ENCODE assay signal across 1 cellular context in the genomic region with DNA sequence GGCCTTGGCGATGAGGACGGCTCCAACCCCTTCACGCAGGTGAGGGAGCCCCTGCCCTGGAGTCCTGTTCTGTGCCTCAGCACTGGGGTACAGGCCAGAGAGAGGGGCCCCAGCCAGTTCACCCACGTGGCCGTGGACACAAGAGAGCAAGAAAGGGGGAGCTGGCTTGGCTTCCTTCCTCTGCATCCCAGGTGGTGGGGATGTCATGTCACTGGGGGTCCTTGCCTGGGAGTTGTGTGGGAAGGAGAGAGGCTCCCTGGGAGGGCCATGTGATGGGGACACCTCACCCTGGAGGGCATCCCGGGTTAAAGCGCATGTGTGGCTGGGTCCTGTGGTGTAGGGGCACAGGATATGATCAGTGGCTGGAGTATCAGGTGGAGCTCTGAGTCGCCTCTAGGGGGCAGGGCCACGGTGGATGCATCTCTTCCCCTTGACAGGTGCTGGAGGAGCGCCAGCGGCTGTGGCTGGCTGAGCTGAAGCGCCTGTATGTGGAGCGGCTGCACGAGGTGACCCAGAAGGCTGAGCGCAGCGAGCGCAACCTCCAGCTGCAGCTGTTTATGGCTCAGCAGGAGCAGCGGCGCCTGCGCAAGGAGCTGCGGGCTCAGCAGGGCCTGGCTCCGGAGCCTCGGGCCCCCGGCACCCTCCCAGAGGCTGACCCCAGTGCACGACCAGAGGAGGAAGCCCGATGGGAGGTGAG.
TF ChIP-seq lines count a peak whose summit lies in the region.

No MANE protein-coding gene starts in this region.

TF ChIP-seq in HepG2, 621 proteins besides CTCF, POLR2A, EP300 and RAD21 (continued from another document and continues in another):
- TF ChIP-seq, protein P1, sequence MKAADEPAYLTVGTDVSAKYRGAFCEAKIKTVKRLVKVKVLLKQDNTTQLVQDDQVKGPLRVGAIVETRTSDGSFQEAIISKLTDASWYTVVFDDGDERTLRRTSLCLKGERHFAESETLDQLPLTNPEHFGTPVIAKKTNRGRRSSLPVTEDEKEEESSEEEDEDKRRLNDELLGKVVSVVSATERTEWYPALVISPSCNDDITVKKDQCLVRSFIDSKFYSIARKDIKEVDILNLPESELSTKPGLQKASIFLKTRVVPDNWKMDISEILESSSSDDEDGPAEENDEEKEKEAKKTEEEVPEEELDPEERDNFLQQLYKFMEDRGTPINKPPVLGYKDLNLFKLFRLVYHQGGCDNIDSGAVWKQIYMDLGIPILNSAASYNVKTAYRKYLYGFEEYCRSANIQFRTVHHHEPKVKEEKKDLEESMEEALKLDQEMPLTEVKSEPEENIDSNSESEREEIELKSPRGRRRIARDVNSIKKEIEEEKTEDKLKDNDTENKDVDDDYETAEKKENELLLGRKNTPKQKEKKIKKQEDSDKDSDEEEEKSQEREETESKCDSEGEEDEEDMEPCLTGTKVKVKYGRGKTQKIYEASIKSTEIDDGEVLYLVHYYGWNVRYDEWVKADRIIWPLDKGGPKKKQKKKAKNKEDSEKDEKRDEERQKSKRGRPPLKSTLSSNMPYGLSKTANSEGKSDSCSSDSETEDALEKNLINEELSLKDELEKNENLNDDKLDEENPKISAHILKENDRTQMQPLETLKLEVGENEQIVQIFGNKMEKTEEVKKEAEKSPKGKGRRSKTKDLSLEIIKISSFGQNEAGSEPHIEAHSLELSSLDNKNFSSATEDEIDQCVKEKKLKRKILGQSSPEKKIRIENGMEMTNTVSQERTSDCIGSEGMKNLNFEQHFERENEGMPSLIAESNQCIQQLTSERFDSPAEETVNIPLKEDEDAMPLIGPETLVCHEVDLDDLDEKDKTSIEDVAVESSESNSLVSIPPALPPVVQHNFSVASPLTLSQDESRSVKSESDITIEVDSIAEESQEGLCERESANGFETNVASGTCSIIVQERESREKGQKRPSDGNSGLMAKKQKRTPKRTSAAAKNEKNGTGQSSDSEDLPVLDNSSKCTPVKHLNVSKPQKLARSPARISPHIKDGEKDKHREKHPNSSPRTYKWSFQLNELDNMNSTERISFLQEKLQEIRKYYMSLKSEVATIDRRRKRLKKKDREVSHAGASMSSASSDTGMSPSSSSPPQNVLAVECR (CRISPR knock-in tag; IDR thresholded peaks at IDR 0.05; ENCODE audit: borderline replicate concordance) = peak; percentile 66; the same call in 1 of the 2 replicates
- TF ChIP-seq ZNF451 (CRISPR knock-in tag; IDR thresholded peaks at IDR 0.05) (no peak), TP53 (CRISPR knock-in tag; conservative IDR thresholded peaks at IDR 0.05) (no peak), KDM5B (CRISPR knock-in tag; IDR thresholded peaks at IDR 0.05; ENCODE audit: borderline replicate concordance) (peak; percentile 72; the same call in 1 of the 2 replicates), HNRNPLL (IDR thresholded peaks at IDR 0.05; ENCODE audit: low read depth, low read length, poor library complexity, severe bottlenecking) (peak; percentile 93), SOX5 (CRISPR knock-in tag; IDR thresholded peaks at IDR 0.05; ENCODE audit: borderline replicate concordance) (peak; percentile 14; the same call in 1 of the 2 replicates), TBX3 (IDR thresholded peaks at IDR 0.05; ENCODE audit: borderline replicate concordance) (no peak), CC2D1A (CRISPR knock-in tag; IDR thresholded peaks at IDR 0.05) (no peak), ZNF441 (CRISPR knock-in tag; IDR thresholded peaks at IDR 0.05; ENCODE audit: borderline replicate concordance) (no peak; the same call in 1 of the 2 replicates), ZNF607 (CRISPR knock-in tag; IDR thresholded peaks at IDR 0.05; ENCODE audit: borderline replicate concordance) (0 out of 2 replicates have a peak, but pooled peaks have one; percentile 52), IKZF4 (CRISPR knock-in tag; IDR thresholded peaks at IDR 0.05; ENCODE audit: borderline replicate concordance, low read depth, not compliant biosample characterization) (peak; percentile 81), ISL2 (CRISPR knock-in tag; IDR thresholded peaks at IDR 0.05) (no peak), ZNF670 (CRISPR knock-in tag; IDR thresholded peaks at IDR 0.05; ENCODE audit: borderline replicate concordance) (no peak), TMF1 (CRISPR knock-in tag; IDR thresholded peaks at IDR 0.05; ENCODE audit: low read depth) (no peak), ZFAT (CRISPR knock-in tag; conservative IDR thresholded peaks at IDR 0.05) (no peak), ZNF850 (CRISPR knock-in tag; conservative IDR thresholded peaks at IDR 0.05) (no peak), ZNF768 (CRISPR knock-in tag; IDR thresholded peaks at IDR 0.05) (peak; percentile 60; the same call in 1 of the 2 replicates), SUZ12 (IDR thresholded peaks at IDR 0.05; ENCODE audit: low read depth, low read length) (no peak), BCL6 (CRISPR knock-in tag; IDR thresholded peaks at IDR 0.05) (no peak), ZHX1 (CRISPR knock-in tag; IDR thresholded peaks at IDR 0.05; ENCODE audit: low read depth) (no peak), NR2F2 (IDR thresholded peaks at IDR 0.05; ENCODE audit: borderline replicate concordance, low read depth) (no peak), ZNF44 (CRISPR knock-in tag; IDR thresholded peaks at IDR 0.05) (no peak), MNT (IDR thresholded peaks at IDR 0.05) (no peak), REXO4 (CRISPR knock-in tag; IDR thresholded peaks at IDR 0.05; ENCODE audit: borderline replicate concordance) (no peak), STAG1 (CRISPR knock-in tag; IDR thresholded peaks at IDR 0.05) (peak; percentile 45), SRSF9 (IDR thresholded peaks at IDR 0.05; ENCODE audit: borderline replicate concordance, insufficient read depth, low read depth, low read length, poor library complexity, severe bottlenecking) (no peak), ZNF572 (CRISPR knock-in tag; IDR thresholded peaks at IDR 0.05) (no peak)
- TF ChIP-seq, protein P2, sequence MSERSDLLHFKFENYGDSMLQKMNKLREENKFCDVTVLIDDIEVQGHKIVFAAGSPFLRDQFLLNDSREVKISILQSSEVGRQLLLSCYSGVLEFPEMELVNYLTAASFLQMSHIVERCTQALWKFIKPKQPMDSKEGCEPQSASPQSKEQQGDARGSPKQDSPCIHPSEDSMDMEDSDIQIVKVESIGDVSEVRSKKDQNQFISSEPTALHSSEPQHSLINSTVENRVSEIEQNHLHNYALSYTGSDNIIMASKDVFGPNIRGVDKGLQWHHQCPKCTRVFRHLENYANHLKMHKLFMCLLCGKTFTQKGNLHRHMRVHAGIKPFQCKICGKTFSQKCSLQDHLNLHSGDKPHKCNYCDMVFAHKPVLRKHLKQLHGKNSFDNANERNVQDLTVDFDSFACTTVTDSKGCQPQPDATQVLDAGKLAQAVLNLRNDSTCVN (CRISPR knock-in tag; IDR thresholded peaks at IDR 0.05; ENCODE audit: borderline replicate concordance) = peak; percentile 42; the same call in 1 of the 2 replicates
- TF ChIP-seq, protein P3, sequence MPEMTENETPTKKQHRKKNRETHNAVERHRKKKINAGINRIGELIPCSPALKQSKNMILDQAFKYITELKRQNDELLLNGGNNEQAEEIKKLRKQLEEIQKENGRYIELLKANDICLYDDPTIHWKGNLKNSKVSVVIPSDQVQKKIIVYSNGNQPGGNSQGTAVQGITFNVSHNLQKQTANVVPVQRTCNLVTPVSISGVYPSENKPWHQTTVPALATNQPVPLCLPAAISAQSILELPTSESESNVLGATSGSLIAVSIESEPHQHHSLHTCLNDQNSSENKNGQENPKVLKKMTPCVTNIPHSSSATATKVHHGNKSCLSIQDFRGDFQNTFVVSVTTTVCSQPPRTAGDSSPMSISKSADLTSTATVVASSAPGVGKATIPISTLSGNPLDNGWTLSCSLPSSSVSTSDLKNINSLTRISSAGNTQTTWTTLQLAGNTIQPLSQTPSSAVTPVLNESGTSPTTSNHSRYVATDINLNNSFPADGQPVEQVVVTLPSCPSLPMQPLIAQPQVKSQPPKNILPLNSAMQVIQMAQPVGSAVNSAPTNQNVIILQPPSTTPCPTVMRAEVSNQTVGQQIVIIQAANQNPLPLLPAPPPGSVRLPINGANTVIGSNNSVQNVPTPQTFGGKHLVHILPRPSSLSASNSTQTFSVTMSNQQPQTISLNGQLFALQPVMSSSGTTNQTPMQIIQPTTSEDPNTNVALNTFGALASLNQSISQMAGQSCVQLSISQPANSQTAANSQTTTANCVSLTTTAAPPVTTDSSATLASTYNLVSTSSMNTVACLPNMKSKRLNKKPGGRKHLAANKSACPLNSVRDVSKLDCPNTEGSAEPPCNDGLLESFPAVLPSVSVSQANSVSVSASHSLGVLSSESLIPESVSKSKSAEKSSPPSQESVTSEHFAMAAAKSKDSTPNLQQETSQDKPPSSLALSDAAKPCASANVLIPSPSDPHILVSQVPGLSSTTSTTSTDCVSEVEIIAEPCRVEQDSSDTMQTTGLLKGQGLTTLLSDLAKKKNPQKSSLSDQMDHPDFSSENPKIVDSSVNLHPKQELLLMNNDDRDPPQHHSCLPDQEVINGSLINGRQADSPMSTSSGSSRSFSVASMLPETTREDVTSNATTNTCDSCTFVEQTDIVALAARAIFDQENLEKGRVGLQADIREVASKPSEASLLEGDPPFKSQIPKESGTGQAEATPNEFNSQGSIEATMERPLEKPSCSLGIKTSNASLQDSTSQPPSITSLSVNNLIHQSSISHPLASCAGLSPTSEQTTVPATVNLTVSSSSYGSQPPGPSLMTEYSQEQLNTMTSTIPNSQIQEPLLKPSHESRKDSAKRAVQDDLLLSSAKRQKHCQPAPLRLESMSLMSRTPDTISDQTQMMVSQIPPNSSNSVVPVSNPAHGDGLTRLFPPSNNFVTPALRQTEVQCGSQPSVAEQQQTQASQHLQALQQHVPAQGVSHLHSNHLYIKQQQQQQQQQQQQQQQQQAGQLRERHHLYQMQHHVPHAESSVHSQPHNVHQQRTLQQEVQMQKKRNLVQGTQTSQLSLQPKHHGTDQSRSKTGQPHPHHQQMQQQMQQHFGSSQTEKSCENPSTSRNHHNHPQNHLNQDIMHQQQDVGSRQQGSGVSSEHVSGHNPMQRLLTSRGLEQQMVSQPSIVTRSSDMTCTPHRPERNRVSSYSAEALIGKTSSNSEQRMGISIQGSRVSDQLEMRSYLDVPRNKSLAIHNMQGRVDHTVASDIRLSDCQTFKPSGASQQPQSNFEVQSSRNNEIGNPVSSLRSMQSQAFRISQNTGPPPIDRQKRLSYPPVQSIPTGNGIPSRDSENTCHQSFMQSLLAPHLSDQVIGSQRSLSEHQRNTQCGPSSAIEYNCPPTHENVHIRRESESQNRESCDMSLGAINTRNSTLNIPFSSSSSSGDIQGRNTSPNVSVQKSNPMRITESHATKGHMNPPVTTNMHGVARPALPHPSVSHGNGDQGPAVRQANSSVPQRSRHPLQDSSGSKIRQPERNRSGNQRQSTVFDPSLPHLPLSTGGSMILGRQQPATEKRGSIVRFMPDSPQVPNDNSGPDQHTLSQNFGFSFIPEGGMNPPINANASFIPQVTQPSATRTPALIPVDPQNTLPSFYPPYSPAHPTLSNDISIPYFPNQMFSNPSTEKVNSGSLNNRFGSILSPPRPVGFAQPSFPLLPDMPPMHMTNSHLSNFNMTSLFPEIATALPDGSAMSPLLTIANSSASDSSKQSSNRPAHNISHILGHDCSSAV (CRISPR knock-in tag; IDR thresholded peaks at IDR 0.05; ENCODE audit: borderline replicate concordance) = 0 out of 2 replicates have a peak, but pooled peaks have one; percentile 45
- TF ChIP-seq, protein P4, sequence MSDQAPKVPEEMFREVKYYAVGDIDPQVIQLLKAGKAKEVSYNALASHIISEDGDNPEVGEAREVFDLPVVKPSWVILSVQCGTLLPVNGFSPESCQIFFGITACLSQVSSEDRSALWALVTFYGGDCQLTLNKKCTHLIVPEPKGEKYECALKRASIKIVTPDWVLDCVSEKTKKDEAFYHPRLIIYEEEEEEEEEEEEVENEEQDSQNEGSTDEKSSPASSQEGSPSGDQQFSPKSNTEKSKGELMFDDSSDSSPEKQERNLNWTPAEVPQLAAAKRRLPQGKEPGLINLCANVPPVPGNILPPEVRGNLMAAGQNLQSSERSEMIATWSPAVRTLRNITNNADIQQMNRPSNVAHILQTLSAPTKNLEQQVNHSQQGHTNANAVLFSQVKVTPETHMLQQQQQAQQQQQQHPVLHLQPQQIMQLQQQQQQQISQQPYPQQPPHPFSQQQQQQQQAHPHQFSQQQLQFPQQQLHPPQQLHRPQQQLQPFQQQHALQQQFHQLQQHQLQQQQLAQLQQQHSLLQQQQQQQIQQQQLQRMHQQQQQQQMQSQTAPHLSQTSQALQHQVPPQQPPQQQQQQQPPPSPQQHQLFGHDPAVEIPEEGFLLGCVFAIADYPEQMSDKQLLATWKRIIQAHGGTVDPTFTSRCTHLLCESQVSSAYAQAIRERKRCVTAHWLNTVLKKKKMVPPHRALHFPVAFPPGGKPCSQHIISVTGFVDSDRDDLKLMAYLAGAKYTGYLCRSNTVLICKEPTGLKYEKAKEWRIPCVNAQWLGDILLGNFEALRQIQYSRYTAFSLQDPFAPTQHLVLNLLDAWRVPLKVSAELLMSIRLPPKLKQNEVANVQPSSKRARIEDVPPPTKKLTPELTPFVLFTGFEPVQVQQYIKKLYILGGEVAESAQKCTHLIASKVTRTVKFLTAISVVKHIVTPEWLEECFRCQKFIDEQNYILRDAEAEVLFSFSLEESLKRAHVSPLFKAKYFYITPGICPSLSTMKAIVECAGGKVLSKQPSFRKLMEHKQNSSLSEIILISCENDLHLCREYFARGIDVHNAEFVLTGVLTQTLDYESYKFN (CRISPR knock-in tag; conservative IDR thresholded peaks at IDR 0.05) = no peak
- TF ChIP-seq, protein P5, sequence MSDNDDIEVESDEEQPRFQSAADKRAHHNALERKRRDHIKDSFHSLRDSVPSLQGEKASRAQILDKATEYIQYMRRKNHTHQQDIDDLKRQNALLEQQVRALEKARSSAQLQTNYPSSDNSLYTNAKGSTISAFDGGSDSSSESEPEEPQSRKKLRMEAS (IDR thresholded peaks at IDR 0.05) = peak; percentile 81; the same call in 1 of the 2 replicates
